9 cellular contexts compared by ENCODE assay signal in the genomic region with DNA sequence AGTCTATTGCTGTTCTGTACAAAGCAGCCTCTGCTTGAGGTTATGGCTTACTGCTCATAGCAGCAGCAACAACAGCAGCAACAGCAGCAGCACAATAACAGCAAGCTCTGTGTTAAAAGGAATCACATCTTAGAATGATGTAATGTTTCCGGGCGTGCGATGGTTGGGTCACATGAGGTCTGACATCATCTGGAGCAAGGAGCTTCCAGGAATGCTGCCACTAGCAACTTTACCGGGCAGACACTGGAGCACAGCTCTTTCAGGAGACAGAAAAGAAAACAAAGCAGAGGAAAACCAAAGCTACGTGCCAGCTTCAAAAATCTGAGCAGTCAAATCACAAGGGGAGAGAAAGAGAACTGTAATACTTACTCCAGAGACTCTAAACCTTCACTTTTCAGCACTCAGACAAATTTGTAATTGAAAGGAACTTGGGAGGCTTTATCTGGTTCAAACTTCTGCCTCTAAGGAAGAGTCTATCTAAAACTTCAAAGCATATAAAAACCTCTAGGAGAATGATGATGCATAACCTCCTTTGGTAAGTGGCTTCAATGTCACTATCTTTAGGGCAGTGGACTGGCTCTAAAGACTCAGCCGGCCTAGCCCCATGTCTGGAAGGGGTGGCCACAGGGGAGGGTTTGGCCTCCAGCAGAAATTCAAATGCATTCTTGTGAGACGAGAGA. TPM values are rescaled to one million over a fixed set of nuclear protein-coding genes. Genes with fewer than 3 reads are reported as not detected.
DNase-seq lines count a peak whose midpoint lies in the region; ATAC-seq lines count a peak whose summit lies in the region.
"Had no signal": no experiment of that assay in that cellular context is flagged by ENCODE, and none has a peak within 500 bp of the region (broad histone marks: within the 10 kb centered on the region; RNA-seq: fewer than 3 reads in every experiment).

No MANE protein-coding gene starts in this region.

- peak overlapping the region; percentile 58 for H3K9ac ChIP-seq in skeletal muscle satellite cell (ENCODE audit: low read depth, low read length)

- H3K4me2 ChIP-seq in skeletal muscle satellite cell (ENCODE audit: low read length) = peak overlapping the region; percentile 22

- H3K9me3 ChIP-seq in skeletal muscle satellite cell (replicated peaks; ENCODE audit: low read length) = no peaks in the 10 kb centered on the region
- no peaks in the 10 kb centered on the region for H3K9me3 ChIP-seq in T-helper 17 cell (ENCODE audit: control insufficient read depth, low read length, poor library complexity, severe bottlenecking)

- no peak overlapping the region for H3K4me3 Mint-ChIP-seq in T-helper 17 cell
- H3K4me3 Mint-ChIP-seq: B cell had no signal

- peaks cover 42% of the 10 kb centered on the region for H3K27me3 Mint-ChIP-seq in T-helper 17 cell

- no peak overlapping the region for H3K27ac Mint-ChIP-seq in T-helper 17 cell
- H3K27ac Mint-ChIP-seq: B cell had no signal

- ATAC-seq in GM21360 (IDR thresholded peaks at IDR 0.05; ENCODE audit: unreplicated experiment) = no peak
- no peak for ATAC-seq in T-helper 17 cell
- no peak for ATAC-seq in HG03025 (IDR thresholded peaks at IDR 0.05; ENCODE audit: low FRiP score, unreplicated experiment)

- H3K36me3 Mint-ChIP-seq in T-helper 17 cell (ENCODE audit: low read depth) = no peaks in the 10 kb centered on the region

- H3K4me1 ChIP-seq in skeletal muscle satellite cell (ENCODE audit: control insufficient read depth, insufficient read depth, low read length) = peaks cover 9% of the 10 kb centered on the region

- H3K4me3 ChIP-seq in skeletal muscle satellite cell (ENCODE audit: low read length) = no peak overlapping the region

- DNase-seq in NCI-H748 (lab: John Stamatoyannopoulos, UW; ENCODE audit: unreplicated experiment) (peak; percentile 22), NCI-H748 treated with DMSO at 0.1 percent for 48 hours (lab: John Stamatoyannopoulos, UW) (no peak), astrocyte of the hippocampus (ENCODE audit: low read depth, low spot score) (peak; percentile 96), hypothalamus (lab: John Stamatoyannopoulos, UW) (peak in 35 of 51 donors; percentile 3 to 64 (median 35)), T-helper 17 cell (no peak)

- H3K36me3 ChIP-seq in skeletal muscle satellite cell (ENCODE audit: insufficient read depth, low read length) = no peaks in the 10 kb centered on the region

- H3K4me1 Mint-ChIP-seq in T-helper 17 cell = peaks cover 2% of the 10 kb centered on the region
- H3K4me1 Mint-ChIP-seq: B cell had no signal

- H3K27me3 ChIP-seq in skeletal muscle satellite cell (ENCODE audit: control insufficient read depth, insufficient read depth, low read length) = no peaks in the 10 kb centered on the region

RNA-seq across cellular contexts. Expression of gene RAB3GAP2, which starts 28.3 kb away (rescaled TPM):
- 27.7 and 33.5 TPM in 2 replicates for total RNA-seq in skeletal muscle satellite cell (2012; rRNA removed)
- 10 to 100 TPM; 46.6 to 49.1 TPM for total RNA-seq in T-helper 17 cell

Comparison
In these comparisons a context has a peak if more than half of its experiments do, and no peak if none do; other contexts are left out.
1. DNase-seq: peak in NCI-H748 (single experiment), astrocyte of the hippocampus (single experiment) and hypothalamus (35 of 51); none in NCI-H748 treated with DMSO at 0.1 percent for 48 hours (single experiment) and T-helper 17 cell (0 of 3).